10 cellular contexts compared by ENCODE assay signal in the genomic region with DNA sequence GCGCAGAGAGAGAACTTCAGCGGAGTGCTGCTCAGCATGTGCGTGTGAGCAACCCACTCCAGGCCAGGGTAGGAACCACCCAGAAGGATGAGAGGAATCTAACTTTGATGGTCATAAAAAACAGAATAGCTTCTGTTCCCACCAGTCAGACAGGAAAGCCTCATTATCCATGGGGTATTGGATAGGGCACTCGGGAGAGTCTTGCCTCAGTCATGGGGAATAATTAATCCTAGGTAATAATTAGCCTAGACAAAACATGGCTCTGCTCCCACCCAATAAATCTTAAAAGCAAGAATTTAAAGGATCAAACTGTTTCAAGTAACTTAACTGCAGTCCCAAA. TPM values are rescaled to one million over a fixed set of nuclear protein-coding genes. Genes with fewer than 3 reads are reported as not detected.
DNase-seq lines count a peak whose midpoint lies in the region; ATAC-seq and TF ChIP-seq lines count a peak whose summit lies in the region.
"Had no signal": no experiment of that assay in that cellular context is flagged by ENCODE, and none has a peak within 500 bp of the region (broad histone marks: within the 10 kb centered on the region; RNA-seq: fewer than 3 reads in every experiment).

No MANE protein-coding gene starts in this region.

- H3K9me2 ChIP-seq in hepatocyte (replicated peaks; ENCODE audit: insufficient read depth), result no peaks in the 10 kb centered on the region

- H3K27me3 ChIP-seq in adipocyte (replicated peaks; ENCODE audit: control insufficient read depth, insufficient read depth, low read length), result no peaks in the 10 kb centered on the region
- H3K27me3 ChIP-seq in hepatocyte, result no peaks in the 10 kb centered on the region
- H3K27me3 ChIP-seq in parathyroid adenoma (ENCODE audit: control insufficient read depth, insufficient read depth, low read length), result no peaks in the 10 kb centered on the region

- peaks cover 13% of the 10 kb centered on the region for H3K4me1 ChIP-seq in adipocyte (ENCODE audit: control insufficient read depth, insufficient read depth, low read length)
- H3K4me1 ChIP-seq in hepatocyte (ENCODE audit: insufficient read depth), result peaks cover 9% of the 10 kb centered on the region
- H3K4me1 ChIP-seq in parathyroid adenoma, result no peaks in the 10 kb centered on the region

- 3% methylated on average over 4 of the region's 4 CpGs for WGBS in hepatocyte (ENCODE audit: low lambda C conversion rate, missing lambda C conversion rate)

- DNase-seq in AG10803 (ENCODE audit: low read depth) (no peak), adipocyte (ENCODE audit: low read depth) (no peak), hepatocyte (ENCODE audit: low spot score) (no peak), NCI-H2196 treated with DMSO at 0.1 percent for 48 hours (lab: John Stamatoyannopoulos, UW; ENCODE audit: unreplicated experiment) (no peak), SIG-M5 (lab: John Stamatoyannopoulos, UW) (no peak)
- DNase-seq: NCI-H1048 had no signal

- H3K9ac ChIP-seq in adipocyte (ENCODE audit: low read length) (peak overlapping the region; percentile 79), parathyroid adenoma (no peak overlapping the region)

- ATAC-seq in GM21381 (IDR thresholded peaks at IDR 0.05; ENCODE audit: unreplicated experiment) (no peak), esophagus mucosa (no peak)
- ATAC-seq: GM12878 had no signal

- H3K27ac ChIP-seq in hepatocyte, result peak overlapping the region; percentile 85
- H3K27ac ChIP-seq in parathyroid adenoma, result no peak overlapping the region

- TF ChIP-seq CTCF in AG10803 (conservative IDR thresholded peaks at IDR 0.05; ENCODE audit: low read length) (no peak), hepatocyte (IDR thresholded peaks at IDR 0.05; ENCODE audit: poor library complexity) (no peak), parathyroid adenoma (IDR thresholded peaks at IDR 0.05) (no peak)

- H2AFZ ChIP-seq in hepatocyte, result peak overlapping the region; percentile 45
- H2AFZ ChIP-seq in parathyroid adenoma, result peak overlapping the region; percentile 38

- H3K4me2 ChIP-seq in hepatocyte (peak overlapping the region; percentile 72), parathyroid adenoma (ENCODE audit: low read length) (no peak overlapping the region)

- no peaks in the 10 kb centered on the region for H3K36me3 ChIP-seq in adipocyte (ENCODE audit: control insufficient read depth, insufficient read depth, low read length, severe bottlenecking)
- no peaks in the 10 kb centered on the region for H3K36me3 ChIP-seq in hepatocyte (replicated peaks; ENCODE audit: insufficient read depth, low read depth)
- no peaks in the 10 kb centered on the region for H3K36me3 ChIP-seq in parathyroid adenoma (ENCODE audit: control insufficient read depth, insufficient read depth, low read length)

- H3K9me3 ChIP-seq in adipocyte (ENCODE audit: control insufficient read depth, low read length), result no peaks in the 10 kb centered on the region
- no peaks in the 10 kb centered on the region for H3K9me3 ChIP-seq in hepatocyte (ENCODE audit: low read depth)
- H3K9me3 ChIP-seq in parathyroid adenoma (ENCODE audit: control insufficient read depth, low read length), result no peaks in the 10 kb centered on the region

- H3K79me2 ChIP-seq in hepatocyte (no peaks in the 10 kb centered on the region), parathyroid adenoma (no peaks in the 10 kb centered on the region)

- peak overlapping the region; percentile 53 for H3K4me3 ChIP-seq in AG10803 (ENCODE audit: low read length)
- peak overlapping the region; percentile 82 for H3K4me3 ChIP-seq in adipocyte (ENCODE audit: low read length)
- no peak overlapping the region for H3K4me3 ChIP-seq in hepatocyte
- H3K4me3 ChIP-seq in parathyroid adenoma (ENCODE audit: low read depth, low read length), result no peak overlapping the region
- H3K4me3 ChIP-seq: GM12878 had no signal

- H4K20me1 ChIP-seq in hepatocyte (ENCODE audit: insufficient read depth, poor library complexity, severe bottlenecking), result no peaks in the 10 kb centered on the region

RNA-seq across cellular contexts. Expression of a gene that starts 35.3 kb away (rescaled TPM):
- total RNA-seq in hepatocyte (0.28 and 1.7 TPM in 2 replicates), esophagus mucosa (0.24 TPM)
- 0.13 and 0.82 TPM in 2 replicates for polyA plus RNA-seq in hepatocyte
- total RNA-seq: GM12878 had no signal
- polyA plus RNA-seq: GM12878 had no signal

RNA-seq across cellular contexts. Expression of a gene that starts 36.6 kb away (rescaled TPM):
- 56.6 and 64.4 TPM in 2 replicates for total RNA-seq in hepatocyte
- 58.2 and 62.7 TPM in 2 replicates for polyA plus RNA-seq in hepatocyte
- 20.0 TPM for total RNA-seq in esophagus mucosa

RNA-seq across cellular contexts. Expression of a gene that starts 37.2 kb away (rescaled TPM):
- 27.4 and 28.0 TPM in 2 replicates for total RNA-seq in hepatocyte
- 69.0 and 69.2 TPM in 2 replicates for polyA plus RNA-seq in hepatocyte
- total RNA-seq in esophagus mucosa, result 15.6 TPM

Comparison
In these comparisons a context has a peak if more than half of its experiments do, and no peak if none do; other contexts are left out.
1. H3K4me3 ChIP-seq: peak in AG10803 (single experiment) and adipocyte (single experiment); none in hepatocyte (single experiment) and parathyroid adenoma (single experiment).